In genomic region chr1:84266748-84267147, GRCh38 we compare ENCODE assay signal across 33 cellular contexts. TPM values are rescaled to one million over a fixed set of nuclear protein-coding genes. Genes with fewer than 3 reads are reported as not detected.
"Had no signal": no experiment of that assay in that cellular context is flagged by ENCODE, and none has a peak within 500 bp of the region (broad histone marks: within the 10 kb centered on the region; RNA-seq: fewer than 3 reads in every experiment).

No MANE protein-coding gene starts in this region.

- H3K36me3 ChIP-seq: adrenal gland, breast epithelium, cardiac muscle cell, gastrocnemius medialis, WERI-Rb-1 had no signal

- H3K4me3 ChIP-seq: adrenal gland, body of pancreas, breast epithelium, cardiac muscle cell, coronary artery, dorsolateral prefrontal cortex, gastrocnemius medialis had no signal

- DNase-seq: activated B cell treated with CpG ODN at 0.5 μM for 24 hours; activated CD4-positive, alpha-beta T cell treated with anti-CD3 and anti-CD28 coated beads for 48 hours; activated CD4-positive, alpha-beta T cell treated with anti-CD3 and anti-CD28 coated beads, Interleukin-2, amount 50 U/mL, for 1 hour; activated CD4-positive, alpha-beta T cell treated with anti-CD3 and anti-CD28 coated beads, Interleukin-2, amount 50 U/mL, for 48 hours; activated CD8-positive, alpha-beta memory T cell treated with anti-CD3 and anti-CD28 coated beads for 24 hours; activated CD8-positive, alpha-beta T cell treated with anti-CD3 and anti-CD28 coated beads for 36 hours; activated effector memory CD4-positive, alpha-beta T cell treated with Interleukin-2 at 50 U/mL for 16 hours; activated gamma-delta T cell treated with Interleukin-2 at 50 U/mL for 16 hours; activated naive CD4-positive, alpha-beta T cell treated with anti-CD3 and anti-CD28 coated beads, Interleukin-2, amount 50 U/mL, for 16 hours; activated naive CD4-positive, alpha-beta T cell treated with Interleukin-2 at 50 U/mL for 16 hours; activated T-cell treated with anti-CD3 and anti-CD28 coated beads, Interleukin-2, amount 50 U/mL, for 4 hours; adrenal gland; amygdala; aorta; body of pancreas; central memory CD4-positive, alpha-beta T cell; cerebellar nuclear complex; dorsolateral prefrontal cortex; effector memory CD4-positive, alpha-beta T cell; endodermal cell; foreskin keratinocyte; gastrocnemius medialis; glutamatergic neuron; T-helper 1 cell; T-helper 17 cell; T1000; WERI-Rb-1 had no signal

- ATAC-seq: activated CD4-positive, CD25-positive, alpha-beta regulatory T cell treated with anti-CD3 and anti-CD28 coated beads, Interleukin-2, amount 50 U/mL, for 24 hours; activated CD8-positive, alpha-beta T cell treated with anti-CD3 and anti-CD28 coated beads for 36 hours; activated T-cell treated with anti-CD3 and anti-CD28 coated beads, Interleukin-2, amount 50 U/mL, for 4 hours; activated T-helper 17 cell treated with anti-CD3 and anti-CD28 coated beads, Interleukin-2, amount 50 U/mL, for 72 hours; body of pancreas; esophagus mucosa; foreskin keratinocyte; gastrocnemius medialis; T-helper 17 cell had no signal

- H3K9me3 ChIP-seq: adrenal gland, body of pancreas, breast epithelium, gastrocnemius medialis had no signal

- H3K4me1 ChIP-seq: adrenal gland, breast epithelium, foreskin keratinocyte, gastrocnemius medialis had no signal

- H3K27me3 ChIP-seq: adrenal gland, body of pancreas, breast epithelium, cardiac muscle cell, dorsolateral prefrontal cortex, foreskin keratinocyte, gastrocnemius medialis had no signal

- H3K27ac ChIP-seq: adrenal gland, body of pancreas, breast epithelium, cardiac muscle cell, coronary artery, dorsolateral prefrontal cortex, foreskin keratinocyte, gastrocnemius medialis, WERI-Rb-1 had no signal

RNA-seq across cellular contexts. Expression of gene SAMD13, which starts 34.8 kb away (rescaled TPM):
- total RNA-seq: activated T-helper 17 cell treated with anti-CD3 and anti-CD28 coated beads, Interleukin-2, amount 50 U/mL, for 72 hours; T-helper 17 cell had no signal
